Comparison of ENCODE assay signal across 1 cellular context in the genomic region with DNA sequence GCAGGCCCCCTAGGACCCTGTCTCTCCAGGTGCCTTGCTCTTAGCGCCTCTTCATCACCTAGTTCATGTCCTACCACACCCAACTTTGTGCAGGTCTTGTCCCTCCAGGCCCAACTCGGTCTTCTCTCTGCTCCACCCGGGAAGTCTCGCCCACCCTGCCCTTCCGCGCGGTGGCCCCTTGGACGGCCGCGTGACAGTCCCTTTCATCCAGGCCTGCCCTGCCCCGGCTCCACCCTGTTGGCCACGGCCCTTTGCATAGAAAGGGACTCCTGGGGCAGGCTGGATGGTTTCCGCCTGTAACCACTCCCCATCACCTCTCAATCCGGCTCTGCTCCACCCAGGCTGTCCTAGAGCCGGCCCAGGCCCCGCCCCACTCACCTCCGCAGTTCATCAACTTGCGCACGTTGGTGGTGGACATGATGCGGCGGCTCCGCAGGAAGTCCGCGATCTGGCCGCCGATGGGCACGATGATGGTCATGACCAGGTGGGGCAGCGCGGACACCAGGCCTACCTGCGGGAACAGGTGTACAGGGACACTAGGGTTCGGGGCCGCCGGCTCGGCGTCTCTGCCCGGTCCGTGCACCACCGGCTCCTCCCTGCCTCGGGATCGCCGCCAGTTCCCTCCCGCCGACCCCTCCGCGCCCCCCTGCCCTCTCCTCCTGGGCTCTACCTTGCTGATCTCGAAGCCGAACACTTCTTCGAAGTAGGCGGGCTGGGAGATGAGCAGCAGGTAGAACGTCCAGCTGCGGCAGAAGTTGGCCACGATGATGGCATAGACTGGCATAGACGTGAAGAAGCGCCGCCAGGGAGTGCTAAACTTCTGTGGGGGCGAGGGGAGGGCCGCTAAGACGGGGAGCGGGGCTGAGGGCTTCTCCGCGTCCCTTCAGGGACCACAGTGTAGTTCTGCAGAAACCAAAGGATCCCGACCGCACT.
TF ChIP-seq lines count a peak whose summit lies in the region.

No MANE protein-coding gene starts in this region.

TF ChIP-seq in H1, 55 proteins besides CTCF, POLR2A, EP300 and RAD21:
- no peak for TF ChIP-seq CBX5 (IDR thresholded peaks at IDR 0.05; ENCODE audit: low read depth, low read length)
- peak; percentile 53; the same call in 1 of the 2 replicates for TF ChIP-seq SUZ12 (IDR thresholded peaks at IDR 0.05; ENCODE audit: low read length)
- peak; percentile 84 for TF ChIP-seq ASH2L (IDR thresholded peaks at IDR 0.05; ENCODE audit: low read length)
- TF ChIP-seq TAF7 (optimal IDR thresholded peaks at IDR 0.05; ENCODE audit: borderline replicate concordance, low read depth, low read length): peak; percentile 24
- TF ChIP-seq, protein P1, sequence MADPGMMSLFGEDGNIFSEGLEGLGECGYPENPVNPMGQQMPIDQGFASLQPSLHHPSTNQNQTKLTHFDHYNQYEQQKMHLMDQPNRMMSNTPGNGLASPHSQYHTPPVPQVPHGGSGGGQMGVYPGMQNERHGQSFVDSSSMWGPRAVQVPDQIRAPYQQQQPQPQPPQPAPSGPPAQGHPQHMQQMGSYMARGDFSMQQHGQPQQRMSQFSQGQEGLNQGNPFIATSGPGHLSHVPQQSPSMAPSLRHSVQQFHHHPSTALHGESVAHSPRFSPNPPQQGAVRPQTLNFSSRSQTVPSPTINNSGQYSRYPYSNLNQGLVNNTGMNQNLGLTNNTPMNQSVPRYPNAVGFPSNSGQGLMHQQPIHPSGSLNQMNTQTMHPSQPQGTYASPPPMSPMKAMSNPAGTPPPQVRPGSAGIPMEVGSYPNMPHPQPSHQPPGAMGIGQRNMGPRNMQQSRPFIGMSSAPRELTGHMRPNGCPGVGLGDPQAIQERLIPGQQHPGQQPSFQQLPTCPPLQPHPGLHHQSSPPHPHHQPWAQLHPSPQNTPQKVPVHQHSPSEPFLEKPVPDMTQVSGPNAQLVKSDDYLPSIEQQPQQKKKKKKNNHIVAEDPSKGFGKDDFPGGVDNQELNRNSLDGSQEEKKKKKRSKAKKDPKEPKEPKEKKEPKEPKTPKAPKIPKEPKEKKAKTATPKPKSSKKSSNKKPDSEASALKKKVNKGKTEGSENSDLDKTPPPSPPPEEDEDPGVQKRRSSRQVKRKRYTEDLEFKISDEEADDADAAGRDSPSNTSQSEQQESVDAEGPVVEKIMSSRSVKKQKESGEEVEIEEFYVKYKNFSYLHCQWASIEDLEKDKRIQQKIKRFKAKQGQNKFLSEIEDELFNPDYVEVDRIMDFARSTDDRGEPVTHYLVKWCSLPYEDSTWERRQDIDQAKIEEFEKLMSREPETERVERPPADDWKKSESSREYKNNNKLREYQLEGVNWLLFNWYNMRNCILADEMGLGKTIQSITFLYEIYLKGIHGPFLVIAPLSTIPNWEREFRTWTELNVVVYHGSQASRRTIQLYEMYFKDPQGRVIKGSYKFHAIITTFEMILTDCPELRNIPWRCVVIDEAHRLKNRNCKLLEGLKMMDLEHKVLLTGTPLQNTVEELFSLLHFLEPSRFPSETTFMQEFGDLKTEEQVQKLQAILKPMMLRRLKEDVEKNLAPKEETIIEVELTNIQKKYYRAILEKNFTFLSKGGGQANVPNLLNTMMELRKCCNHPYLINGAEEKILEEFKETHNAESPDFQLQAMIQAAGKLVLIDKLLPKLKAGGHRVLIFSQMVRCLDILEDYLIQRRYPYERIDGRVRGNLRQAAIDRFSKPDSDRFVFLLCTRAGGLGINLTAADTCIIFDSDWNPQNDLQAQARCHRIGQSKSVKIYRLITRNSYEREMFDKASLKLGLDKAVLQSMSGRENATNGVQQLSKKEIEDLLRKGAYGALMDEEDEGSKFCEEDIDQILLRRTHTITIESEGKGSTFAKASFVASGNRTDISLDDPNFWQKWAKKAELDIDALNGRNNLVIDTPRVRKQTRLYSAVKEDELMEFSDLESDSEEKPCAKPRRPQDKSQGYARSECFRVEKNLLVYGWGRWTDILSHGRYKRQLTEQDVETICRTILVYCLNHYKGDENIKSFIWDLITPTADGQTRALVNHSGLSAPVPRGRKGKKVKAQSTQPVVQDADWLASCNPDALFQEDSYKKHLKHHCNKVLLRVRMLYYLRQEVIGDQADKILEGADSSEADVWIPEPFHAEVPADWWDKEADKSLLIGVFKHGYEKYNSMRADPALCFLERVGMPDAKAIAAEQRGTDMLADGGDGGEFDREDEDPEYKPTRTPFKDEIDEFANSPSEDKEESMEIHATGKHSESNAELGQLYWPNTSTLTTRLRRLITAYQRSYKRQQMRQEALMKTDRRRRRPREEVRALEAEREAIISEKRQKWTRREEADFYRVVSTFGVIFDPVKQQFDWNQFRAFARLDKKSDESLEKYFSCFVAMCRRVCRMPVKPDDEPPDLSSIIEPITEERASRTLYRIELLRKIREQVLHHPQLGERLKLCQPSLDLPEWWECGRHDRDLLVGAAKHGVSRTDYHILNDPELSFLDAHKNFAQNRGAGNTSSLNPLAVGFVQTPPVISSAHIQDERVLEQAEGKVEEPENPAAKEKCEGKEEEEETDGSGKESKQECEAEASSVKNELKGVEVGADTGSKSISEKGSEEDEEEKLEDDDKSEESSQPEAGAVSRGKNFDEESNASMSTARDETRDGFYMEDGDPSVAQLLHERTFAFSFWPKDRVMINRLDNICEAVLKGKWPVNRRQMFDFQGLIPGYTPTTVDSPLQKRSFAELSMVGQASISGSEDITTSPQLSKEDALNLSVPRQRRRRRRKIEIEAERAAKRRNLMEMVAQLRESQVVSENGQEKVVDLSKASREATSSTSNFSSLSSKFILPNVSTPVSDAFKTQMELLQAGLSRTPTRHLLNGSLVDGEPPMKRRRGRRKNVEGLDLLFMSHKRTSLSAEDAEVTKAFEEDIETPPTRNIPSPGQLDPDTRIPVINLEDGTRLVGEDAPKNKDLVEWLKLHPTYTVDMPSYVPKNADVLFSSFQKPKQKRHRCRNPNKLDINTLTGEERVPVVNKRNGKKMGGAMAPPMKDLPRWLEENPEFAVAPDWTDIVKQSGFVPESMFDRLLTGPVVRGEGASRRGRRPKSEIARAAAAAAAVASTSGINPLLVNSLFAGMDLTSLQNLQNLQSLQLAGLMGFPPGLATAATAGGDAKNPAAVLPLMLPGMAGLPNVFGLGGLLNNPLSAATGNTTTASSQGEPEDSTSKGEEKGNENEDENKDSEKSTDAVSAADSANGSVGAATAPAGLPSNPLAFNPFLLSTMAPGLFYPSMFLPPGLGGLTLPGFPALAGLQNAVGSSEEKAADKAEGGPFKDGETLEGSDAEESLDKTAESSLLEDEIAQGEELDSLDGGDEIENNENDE (IDR thresholded peaks at IDR 0.05; ENCODE audit: insufficient replicate concordance, low read length): no peak
- TF ChIP-seq RFX5 (IDR thresholded peaks at IDR 0.05; ENCODE audit: borderline replicate concordance, low read depth, low read length): no peak
- TF ChIP-seq, protein P2, sequence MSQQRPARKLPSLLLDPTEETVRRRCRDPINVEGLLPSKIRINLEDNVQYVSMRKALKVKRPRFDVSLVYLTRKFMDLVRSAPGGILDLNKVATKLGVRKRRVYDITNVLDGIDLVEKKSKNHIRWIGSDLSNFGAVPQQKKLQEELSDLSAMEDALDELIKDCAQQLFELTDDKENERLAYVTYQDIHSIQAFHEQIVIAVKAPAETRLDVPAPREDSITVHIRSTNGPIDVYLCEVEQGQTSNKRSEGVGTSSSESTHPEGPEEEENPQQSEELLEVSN (IDR thresholded peaks at IDR 0.05): peak; percentile 69
- no peak for TF ChIP-seq PHF8 (conservative IDR thresholded peaks at IDR 0.05; ENCODE audit: low read depth, low read length)
- no peak for TF ChIP-seq BRCA1 (IDR thresholded peaks at IDR 0.05; ENCODE audit: low read depth, low read length)
- TF ChIP-seq KDM4A (IDR thresholded peaks at IDR 0.05; ENCODE audit: low read depth, low read length, severe bottlenecking): peak; percentile 88
- no peak for TF ChIP-seq RXRA (IDR thresholded peaks at IDR 0.05; ENCODE audit: insufficient read depth, low read depth, low read length)
- no peak for TF ChIP-seq SRF (IDR thresholded peaks at IDR 0.05; ENCODE audit: low read depth, low read length)
- no peak for TF ChIP-seq CBX8 (IDR thresholded peaks at IDR 0.05; ENCODE audit: borderline replicate concordance, low read depth, low read length)
- TF ChIP-seq TCF12 (IDR thresholded peaks at IDR 0.05; ENCODE audit: low read depth, low read length): no peak
- no peak for TF ChIP-seq KDM5A (IDR thresholded peaks at IDR 0.05; ENCODE audit: low read length)
- no peak for TF ChIP-seq HDAC6 (IDR thresholded peaks at IDR 0.05; ENCODE audit: low read depth, low read length)
- TF ChIP-seq TAF1 (IDR thresholded peaks at IDR 0.05; ENCODE audit: low read depth, low read length): 0 out of 2 replicates have a peak, but pooled peaks have one; percentile 43
- no peak for TF ChIP-seq EGR1 (IDR thresholded peaks at IDR 0.05; ENCODE audit: borderline replicate concordance, low read depth, low read length)
- no peak for TF ChIP-seq JUND (IDR thresholded peaks at IDR 0.05; ENCODE audit: low read length)
- no peak; the same call in 1 of the 2 replicates for TF ChIP-seq SP4 (IDR thresholded peaks at IDR 0.05; ENCODE audit: low read length)
- TF ChIP-seq CHD1 (IDR thresholded peaks at IDR 0.05; ENCODE audit: low read depth, low read length): no peak
- TF ChIP-seq CREB1 (IDR thresholded peaks at IDR 0.05): no peak
- TF ChIP-seq, protein P3, sequence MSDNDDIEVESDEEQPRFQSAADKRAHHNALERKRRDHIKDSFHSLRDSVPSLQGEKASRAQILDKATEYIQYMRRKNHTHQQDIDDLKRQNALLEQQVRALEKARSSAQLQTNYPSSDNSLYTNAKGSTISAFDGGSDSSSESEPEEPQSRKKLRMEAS (IDR thresholded peaks at IDR 0.05): peak; percentile 67
